27 cellular contexts compared by ENCODE assay signal in the genomic region with DNA sequence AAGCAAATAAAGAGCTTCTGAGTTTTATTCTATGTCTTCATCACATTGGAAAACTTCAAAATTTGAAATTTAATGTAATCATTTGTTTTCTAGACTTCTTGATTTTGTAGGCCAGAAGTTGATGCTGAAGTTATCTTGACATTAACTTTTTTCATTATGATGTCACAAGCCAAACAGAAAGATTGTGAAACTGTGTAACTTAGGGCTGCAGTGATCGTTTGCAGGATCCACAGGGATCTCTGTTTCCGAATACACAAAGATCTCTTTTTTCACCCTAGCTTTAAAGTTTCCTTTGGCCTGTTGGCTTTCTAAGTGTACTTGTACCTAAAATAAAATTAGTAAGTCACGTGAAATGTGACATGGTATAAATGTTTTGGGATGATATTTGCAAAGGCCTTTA.
DNase-seq lines count a peak whose midpoint lies in the region; ATAC-seq, FAIRE-seq and TF ChIP-seq lines count a peak whose summit lies in the region.
"Had no signal": no experiment of that assay in that cellular context is flagged by ENCODE, and none has a peak within 500 bp of the region (broad histone marks: within the 10 kb centered on the region; RNA-seq: fewer than 3 reads in every experiment).

No MANE protein-coding gene starts in this region.

- no peak overlapping the region for H2AFZ ChIP-seq in GM12878 (ENCODE audit: control insufficient read depth, low read depth, low read length)

- H3K27me3 ChIP-seq in GM12878 (replicated peaks in 1 of 2; ENCODE audit: control insufficient read depth in 2 of 2, insufficient read depth in 2 of 2, low read length in 1 of 2) (no peaks in the 10 kb centered on the region), H7 (ENCODE audit: control insufficient read depth, insufficient read depth, low read length) (no peaks in the 10 kb centered on the region)
- H3K27me3 ChIP-seq: BLaER1, foreskin keratinocyte, heart right ventricle, tibial artery had no signal

- H3K27ac ChIP-seq in GM12878 (ENCODE audit: control insufficient read depth, insufficient read depth) = no peak overlapping the region
- H3K27ac ChIP-seq: BLaER1, epithelial cell of prostate, foreskin keratinocyte, skin epidermis, tibial artery had no signal

- no peak for TF ChIP-seq RAD21 in GM12878 (IDR thresholded peaks at IDR 0.05; ENCODE audit: insufficient read depth, low read depth, low read length)

- H3K27ac Mint-ChIP-seq in immature natural killer cell = peak overlapping the region in 2 of 6 donors; percentile 34 to 63
- H3K27ac Mint-ChIP-seq in naive thymus-derived CD8-positive, alpha-beta T cell = no peak overlapping the region
- H3K27ac Mint-ChIP-seq: activated CD4-positive, alpha-beta T cell treated with anti-CD3 and anti-CD28 coated beads, Interleukin-2, amount 10 ng/mL, durations not matched to agents 24 days and 14 days; memory B cell; stimulated activated naive CD8-positive, alpha-beta T cell treated with anti-CD3 and anti-CD28 coated beads, Interleukin-15, amount 100 ng/mL, for 72 hours had no signal

- no peak for FAIRE-seq in GM12878 (lab: Jason Lieb, UNC)
- FAIRE-seq: HTR-8/SVneo had no signal

- no peaks in the 10 kb centered on the region for H3K9me3 Mint-ChIP-seq in immature natural killer cell
- peaks cover 0 to 2% (median 0%) of the 10 kb centered on the region in 9 donors for H3K9me3 Mint-ChIP-seq in naive thymus-derived CD8-positive, alpha-beta T cell
- H3K9me3 Mint-ChIP-seq: activated CD4-positive, alpha-beta T cell treated with anti-CD3 and anti-CD28 coated beads, Interleukin-2, amount 10 ng/mL, durations not matched to agents 24 days and 14 days; stimulated activated naive CD8-positive, alpha-beta T cell treated with anti-CD3 and anti-CD28 coated beads, Interleukin-15, amount 100 ng/mL, for 72 hours had no signal

- POLR2A ChIA-PET in GM12878 (lab: Charles Lee) = no interaction called here
- POLR2A ChIA-PET in naive thymus-derived CD8-positive, alpha-beta T cell (lab: Charles Lee) = no interaction called here

- BruUV-seq in GM12878 (replicated peaks; lab: Mats Ljungman, UMichigan) = no TSS peak

- no peak overlapping the region for H3K9ac ChIP-seq in GM12878 (ENCODE audit: control insufficient read depth, insufficient read depth, low read length)
- H3K9ac ChIP-seq: BLaER1 had no signal

- H3K79me2 ChIP-seq in GM12878 (ENCODE audit: control insufficient read depth, insufficient read depth, low read length) = no peaks in the 10 kb centered on the region

- peak; percentile 43 for ATAC-seq in left ventricle myocardium superior
- ATAC-seq in left cardiac atrium = no peak
- peak; percentile 23; the same call in 2 of the 3 replicates for ATAC-seq in GM12878
- ATAC-seq in omental fat pad (ENCODE audit: low FRiP score) = no peak
- ATAC-seq in naive thymus-derived CD8-positive, alpha-beta T cell = no peak
- no peak for ATAC-seq in GM18858 (IDR thresholded peaks at IDR 0.05; ENCODE audit: unreplicated experiment)
- ATAC-seq: activated T-cell treated with anti-CD3 and anti-CD28 coated beads, Interleukin-2, amount 50 U/mL, for 4 hours; foreskin keratinocyte; stimulated activated naive CD8-positive, alpha-beta T cell treated with anti-CD3 and anti-CD28 coated beads, Interleukin-15, amount 100 ng/mL, for 72 hours had no signal

- H3K36me3 ChIP-seq in GM12878 (ENCODE audit: control insufficient read depth in 2 of 2, insufficient read depth in 2 of 2, low read length in 1 of 2) (no peaks in the 10 kb centered on the region), H7 (replicated peaks; ENCODE audit: control insufficient read depth, insufficient read depth, low read length) (no peaks in the 10 kb centered on the region)
- H3K36me3 ChIP-seq: BLaER1, heart right ventricle, tibial artery had no signal

- TF ChIP-seq CTCF in GM12878 (IDR thresholded peaks at IDR 0.05 in 2 of 3, conservative IDR thresholded peaks at IDR 0.05 in 1 of 3; ENCODE audit: control insufficient read depth in 2 of 3, extremely low read depth in 1 of 3, insufficient read depth in 1 of 3, low read depth in 3 of 3, low read length in 3 of 3) (no peak), omental fat pad (IDR thresholded peaks at IDR 0.05) (no peak)

- H3K4me3 ChIP-seq in GM12878 = no peak overlapping the region
- H3K4me3 ChIP-seq in H7 (ENCODE audit: insufficient read depth, low read depth, low read length) = no peak overlapping the region
- H3K4me3 ChIP-seq: BLaER1, skin epidermis, tibial artery had no signal

- TF ChIP-seq POLR2A in GM12878 (IDR thresholded peaks at IDR 0.05; ENCODE audit: low read depth, low read length) = no peak

- H3K4me3 Mint-ChIP-seq in immature natural killer cell = peak overlapping the region in 4 of 5 donors; percentile 36 to 82 (median 51)
- no peak overlapping the region for H3K4me3 Mint-ChIP-seq in naive thymus-derived CD8-positive, alpha-beta T cell
- H3K4me3 Mint-ChIP-seq: activated CD4-positive, alpha-beta T cell treated with anti-CD3 and anti-CD28 coated beads, Interleukin-2, amount 10 ng/mL, durations not matched to agents 24 days and 14 days; activated T-cell treated with anti-CD3 and anti-CD28 coated beads, Interleukin-2, amount 50 U/mL, for 4 hours; memory B cell; stimulated activated naive CD8-positive, alpha-beta T cell treated with anti-CD3 and anti-CD28 coated beads, Interleukin-15, amount 100 ng/mL, for 72 hours had no signal

- CTCF ChIA-PET in GM12878 (lab: Yijun Ruan, JAX) = no interaction called here

- H3K4me1 ChIP-seq in GM12878 (ENCODE audit: control insufficient read depth, insufficient read depth, low read length) = no peaks in the 10 kb centered on the region
- H3K4me1 ChIP-seq: BLaER1, heart right ventricle, tibial artery had no signal

- SMC1A ChIA-PET in GM12878 (lab: Charles Lee; ENCODE audit: uncharacterized antibody, unreplicated experiment) = interaction anchor here (0.7 kb wide), 1 partner anchor 1594 kb away, joined by 3 read pairs; no protein-coding TSS in a partner anchor

- no peaks in the 10 kb centered on the region for H4K20me1 ChIP-seq in GM12878 (ENCODE audit: control insufficient read depth, insufficient read depth)
- H4K20me1 ChIP-seq: BLaER1 had no signal

- H3K4me1 Mint-ChIP-seq in immature natural killer cell = peaks cover 13% of the 10 kb centered on the region in 2 donors
- H3K4me1 Mint-ChIP-seq in naive thymus-derived CD8-positive, alpha-beta T cell = no peaks in the 10 kb centered on the region
- H3K4me1 Mint-ChIP-seq: activated CD4-positive, alpha-beta T cell treated with anti-CD3 and anti-CD28 coated beads, Interleukin-2, amount 10 ng/mL, durations not matched to agents 24 days and 14 days; memory B cell; stimulated activated naive CD8-positive, alpha-beta T cell treated with anti-CD3 and anti-CD28 coated beads, Interleukin-15, amount 100 ng/mL, for 72 hours had no signal

- in situ Hi-C loops in GM12878 (cut with MboI) = no loop called here

- H3K9me3 ChIP-seq in GM12878 (replicated peaks; ENCODE audit: control insufficient read depth, insufficient read depth, low read length) = no peaks in the 10 kb centered on the region
- H3K9me3 ChIP-seq: BLaER1, tibial artery had no signal

- H3K4me2 ChIP-seq in GM12878 (ENCODE audit: control insufficient read depth, insufficient read depth) = no peak overlapping the region
- H3K4me2 ChIP-seq: BLaER1 had no signal

- WGBS in GM12878 (ENCODE audit: insufficient coverage, insufficient replicate concordance, low lambda C conversion rate, missing lambda C conversion rate) = 47% methylated on average over 3 of the region's 3 CpGs

- no peak for TF ChIP-seq EP300 in GM12878 (IDR thresholded peaks at IDR 0.05; ENCODE audit: borderline replicate concordance in 1 of 2, control insufficient read depth in 1 of 2, low read depth in 2 of 2, low read length in 2 of 2)

- peaks cover 0 to 8% (median 0%) of the 10 kb centered on the region in 3 donors for H3K36me3 Mint-ChIP-seq in immature natural killer cell
- H3K36me3 Mint-ChIP-seq in naive thymus-derived CD8-positive, alpha-beta T cell = no peaks in the 10 kb centered on the region
- H3K36me3 Mint-ChIP-seq: memory B cell had no signal

- DNase-seq in left ventricle myocardium superior (no peak), left cardiac atrium (no peak), GM12878 (ENCODE audit: low read depth, low spot score) (no peak), immature natural killer cell (no peak), omental fat pad (ENCODE audit: low spot score) (no peak), H7 (no peak)
- DNase-seq in naive thymus-derived CD8-positive, alpha-beta T cell = no peak
- DNase-seq: ACHN; activated CD4-positive, alpha-beta T cell treated with anti-CD3 and anti-CD28 coated beads, Interleukin-2, amount 10 ng/mL, durations not matched to agents 24 days and 14 days; activated gamma-delta T cell treated with Interleukin-2 at 50 U/mL for 16 hours; activated T-cell treated with anti-CD3 and anti-CD28 coated beads, Interleukin-2, amount 50 U/mL, for 4 hours; DMS79; foreskin keratinocyte; heart right ventricle; KBM-7; NCI-H1436; NCI-H345; NCI-H82; nucleus accumbens; stimulated activated naive CD8-positive, alpha-beta T cell treated with anti-CD3 and anti-CD28 coated beads, Interleukin-15, amount 100 ng/mL, for 72 hours; tibial artery had no signal

- intact Hi-C loops in left ventricle myocardium superior (cut with micrococcal nuclease) = no loop called here
- intact Hi-C loops in left cardiac atrium (cut with DNase I) = no loop called here
- intact Hi-C loops in GM12878 (cut with micrococcal nuclease; ENCODE audit: unreplicated experiment) = no loop called here

- RAD21 ChIA-PET in GM12878 (lab: Charles Lee; ENCODE audit: unreplicated experiment) = no interaction called here

- H3K27me3 Mint-ChIP-seq in immature natural killer cell (ENCODE audit: low read depth in 3 of 3) = no peaks in the 10 kb centered on the region
- no peaks in the 10 kb centered on the region for H3K27me3 Mint-ChIP-seq in naive thymus-derived CD8-positive, alpha-beta T cell
- H3K27me3 Mint-ChIP-seq: activated CD4-positive, alpha-beta T cell treated with anti-CD3 and anti-CD28 coated beads, Interleukin-2, amount 10 ng/mL, durations not matched to agents 24 days and 14 days; memory B cell; stimulated activated naive CD8-positive, alpha-beta T cell treated with anti-CD3 and anti-CD28 coated beads, Interleukin-15, amount 100 ng/mL, for 72 hours had no signal

TF ChIP-seq in GM12878, 131 proteins besides CTCF, POLR2A, EP300 and RAD21 (continues in another document):
- no peak for TF ChIP-seq SUPT20H (IDR thresholded peaks at IDR 0.05; ENCODE audit: borderline replicate concordance, control insufficient read depth, low read depth, low read length)

Comparison
In these comparisons a context has a peak if more than half of its experiments do, and no peak if none do; other contexts are left out.
1. ATAC-seq: peak in left ventricle myocardium superior (single experiment) and GM12878 (single experiment); none in left cardiac atrium (0 of 2), omental fat pad (single experiment), naive thymus-derived CD8-positive, alpha-beta T cell (0 of 2) and GM18858 (single experiment).
2. H3K4me3 Mint-ChIP-seq: peak in immature natural killer cell (4 of 5); none in naive thymus-derived CD8-positive, alpha-beta T cell (0 of 10).